In genomic region chr20:35225319-35226125, GRCh38 we compare ENCODE assay signal across 12 cellular contexts. TPM values are rescaled to one million over a fixed set of nuclear protein-coding genes. Genes with fewer than 3 reads are reported as not detected.
DNase-seq lines count a peak whose midpoint lies in the region; ATAC-seq and TF ChIP-seq lines count a peak whose summit lies in the region.
"Had no signal": no experiment of that assay in that cellular context is flagged by ENCODE, and none has a peak within 500 bp of the region (broad histone marks: within the 10 kb centered on the region; RNA-seq: fewer than 3 reads in every experiment).

No MANE protein-coding gene starts in this region.

- no peak for TF ChIP-seq POLR2A in esophagus squamous epithelium (IDR thresholded peaks at IDR 0.05)

- no peak for ATAC-seq in activated CD8-positive, alpha-beta T cell treated with anti-CD3 and anti-CD28 coated beads for 36 hours
- ATAC-seq in stimulated activated memory B cell treated with anti-CD40 and anti-IgM and Interleukin-4, amounts not matched to agents 10 μg/mL and 1 μg/mL and 100 μg/mL, for 72 hours = no peak

- H3K36me3 ChIP-seq in iPS-20b (ENCODE audit: insufficient read depth, low read depth, low read length) (no peaks in the 10 kb centered on the region), esophagus squamous epithelium (no peaks in the 10 kb centered on the region)

- no peak for DNase-seq in activated naive CD4-positive, alpha-beta T cell treated with anti-CD3 and anti-CD28 coated beads, Interleukin-2, amount 50 U/mL, for 16 hours
- no peak for DNase-seq in activated CD8-positive, alpha-beta T cell treated with anti-CD3 and anti-CD28 coated beads for 36 hours
- DNase-seq in type B pancreatic cell (ENCODE audit: extremely low spot score, unreplicated experiment) (no peak), esophagus squamous epithelium (lab: John Stamatoyannopoulos, UW) (no peak), COLO668 (lab: John Stamatoyannopoulos, UW; ENCODE audit: unreplicated experiment) (no peak)
- DNase-seq: C1 segment of cervical spinal cord; stimulated activated CD8-positive, alpha-beta memory T cell treated with anti-CD3 and anti-CD28 coated beads, Interleukin-4, amount 100 ng/mL, for 48 hours had no signal

- H3K27me3 ChIP-seq in iPS-20b (ENCODE audit: insufficient read depth, low read length) (peaks cover 50% of the 10 kb centered on the region), esophagus squamous epithelium (peaks cover 0 to 28% (median 0%) of the 10 kb centered on the region in 4 donors)

- H3K9ac ChIP-seq in iPS-20b (ENCODE audit: low read depth, low read length) = peak overlapping the region; percentile 43; the same call in 1 of the 2 replicates

- WGBS in esophagus squamous epithelium, 2 donors = 54 to 59% methylated on average over 9 of the region's 9 CpGs

- no peak for TF ChIP-seq CTCF in activated CD8-positive, alpha-beta T cell treated with anti-CD3 and anti-CD28 coated beads for 36 hours (IDR thresholded peaks at IDR 0.05)
- TF ChIP-seq CTCF in type B pancreatic cell (conservative IDR thresholded peaks at IDR 0.05) (no peak), esophagus squamous epithelium (IDR thresholded peaks at IDR 0.05) (no peak)

- H3K27ac ChIP-seq in iPS-20b (ENCODE audit: low read length) = no peak overlapping the region
- H3K27ac ChIP-seq in esophagus squamous epithelium = no peak overlapping the region
- H3K27ac ChIP-seq: skin epidermis had no signal

- peaks cover 23% of the 10 kb centered on the region for H3K36me3 Mint-ChIP-seq in activated naive CD4-positive, alpha-beta T cell treated with anti-CD3 and anti-CD28 coated beads, Interleukin-2, amount 50 U/mL, for 24 hours
- peaks cover 6% of the 10 kb centered on the region for H3K36me3 Mint-ChIP-seq in activated CD8-positive, alpha-beta T cell treated with anti-CD3 and anti-CD28 coated beads for 36 hours (ENCODE audit: low read depth)
- no peaks in the 10 kb centered on the region for H3K36me3 Mint-ChIP-seq in type B pancreatic cell
- peaks cover 21% of the 10 kb centered on the region for H3K36me3 Mint-ChIP-seq in stimulated activated memory B cell treated with anti-CD40 and anti-IgM and Interleukin-4, amounts not matched to agents 10 μg/mL and 1 μg/mL and 100 μg/mL, for 72 hours

- no peaks in the 10 kb centered on the region for H3K9me3 ChIP-seq in iPS-20b (ENCODE audit: insufficient read depth, low read depth, low read length)
- H3K9me3 ChIP-seq in esophagus squamous epithelium = no peaks in the 10 kb centered on the region

- H3K27me3 Mint-ChIP-seq in activated naive CD4-positive, alpha-beta T cell treated with anti-CD3 and anti-CD28 coated beads, Interleukin-2, amount 50 U/mL, for 24 hours = peaks cover 9% of the 10 kb centered on the region
- H3K27me3 Mint-ChIP-seq in activated CD8-positive, alpha-beta T cell treated with anti-CD3 and anti-CD28 coated beads for 36 hours = peaks cover 23% of the 10 kb centered on the region
- peaks cover 63% of the 10 kb centered on the region for H3K27me3 Mint-ChIP-seq in type B pancreatic cell
- H3K27me3 Mint-ChIP-seq in stimulated activated memory B cell treated with anti-CD40 and anti-IgM and Interleukin-4, amounts not matched to agents 10 μg/mL and 1 μg/mL and 100 μg/mL, for 72 hours = peaks cover 38% of the 10 kb centered on the region

- CTCF ChIA-PET in activated CD8-positive, alpha-beta T cell treated with anti-CD3 and anti-CD28 coated beads for 36 hours (lab: Charles Lee) = no interaction called here

- peaks cover 4% of the 10 kb centered on the region for H3K4me1 Mint-ChIP-seq in activated naive CD4-positive, alpha-beta T cell treated with anti-CD3 and anti-CD28 coated beads, Interleukin-2, amount 50 U/mL, for 24 hours
- H3K4me1 Mint-ChIP-seq in activated CD8-positive, alpha-beta T cell treated with anti-CD3 and anti-CD28 coated beads for 36 hours (ENCODE audit: low read depth) = peaks cover 3% of the 10 kb centered on the region
- no peaks in the 10 kb centered on the region for H3K4me1 Mint-ChIP-seq in type B pancreatic cell (ENCODE audit: unreplicated experiment)
- peaks cover 11% of the 10 kb centered on the region for H3K4me1 Mint-ChIP-seq in stimulated activated memory B cell treated with anti-CD40 and anti-IgM and Interleukin-4, amounts not matched to agents 10 μg/mL and 1 μg/mL and 100 μg/mL, for 72 hours

- intact Hi-C loops in activated CD8-positive, alpha-beta T cell treated with anti-CD3 and anti-CD28 coated beads for 36 hours (cut with micrococcal nuclease) = no loop called here
- intact Hi-C loops in esophagus squamous epithelium (cut with DNase I) = no loop called here

- H3K27ac Mint-ChIP-seq in activated naive CD4-positive, alpha-beta T cell treated with anti-CD3 and anti-CD28 coated beads, Interleukin-2, amount 50 U/mL, for 24 hours = no peak overlapping the region
- no peak overlapping the region for H3K27ac Mint-ChIP-seq in activated CD8-positive, alpha-beta T cell treated with anti-CD3 and anti-CD28 coated beads for 36 hours
- H3K27ac Mint-ChIP-seq in type B pancreatic cell = no peak overlapping the region
- H3K27ac Mint-ChIP-seq in stimulated activated memory B cell treated with anti-CD40 and anti-IgM and Interleukin-4, amounts not matched to agents 10 μg/mL and 1 μg/mL and 100 μg/mL, for 72 hours = no peak overlapping the region

- POLR2A ChIA-PET in activated CD8-positive, alpha-beta T cell treated with anti-CD3 and anti-CD28 coated beads for 36 hours (lab: Charles Lee) = no interaction called here

- no peaks in the 10 kb centered on the region for H3K9me3 Mint-ChIP-seq in activated naive CD4-positive, alpha-beta T cell treated with anti-CD3 and anti-CD28 coated beads, Interleukin-2, amount 50 U/mL, for 24 hours
- H3K9me3 Mint-ChIP-seq in activated CD8-positive, alpha-beta T cell treated with anti-CD3 and anti-CD28 coated beads for 36 hours = no peaks in the 10 kb centered on the region
- no peaks in the 10 kb centered on the region for H3K9me3 Mint-ChIP-seq in type B pancreatic cell
- H3K9me3 Mint-ChIP-seq in stimulated activated memory B cell treated with anti-CD40 and anti-IgM and Interleukin-4, amounts not matched to agents 10 μg/mL and 1 μg/mL and 100 μg/mL, for 72 hours = no peaks in the 10 kb centered on the region

- H3K4me1 ChIP-seq in iPS-20b (ENCODE audit: insufficient read depth, low read length) (peaks cover 16% of the 10 kb centered on the region; the same call in 1 of the 2 replicates), esophagus squamous epithelium (peaks cover 0 to 12% (median 4%) of the 10 kb centered on the region in 3 donors)

- peak overlapping the region; percentile 72; the same call in 1 of the 2 replicates for H3K4me3 ChIP-seq in iPS-20b (ENCODE audit: low read length)
- peak overlapping the region in 1 of 4 donors; percentile 55 for H3K4me3 ChIP-seq in esophagus squamous epithelium
- H3K4me3 ChIP-seq: skin epidermis had no signal

- peak overlapping the region; percentile 67 for H3K4me3 Mint-ChIP-seq in activated naive CD4-positive, alpha-beta T cell treated with anti-CD3 and anti-CD28 coated beads, Interleukin-2, amount 50 U/mL, for 24 hours
- H3K4me3 Mint-ChIP-seq in activated CD8-positive, alpha-beta T cell treated with anti-CD3 and anti-CD28 coated beads for 36 hours = peak overlapping the region; percentile 56
- peak overlapping the region; percentile 77 for H3K4me3 Mint-ChIP-seq in type B pancreatic cell
- no peak overlapping the region for H3K4me3 Mint-ChIP-seq in stimulated activated memory B cell treated with anti-CD40 and anti-IgM and Interleukin-4, amounts not matched to agents 10 μg/mL and 1 μg/mL and 100 μg/mL, for 72 hours

RNA-seq across cellular contexts. Expression of gene MMP24, which starts 1.0 kb away (rescaled TPM):
- total RNA-seq in activated CD8-positive, alpha-beta T cell treated with anti-CD3 and anti-CD28 coated beads for 36 hours = not detected
- total RNA-seq in type B pancreatic cell (ENCODE audit: low replicate concordance) (2.2 and 2.6 TPM in 2 replicates), esophagus squamous epithelium (under 1 TPM in 3 of 4 donors, not detected in 1; 0.06 to 0.38 (median 0.08) TPM)
- total RNA-seq: mononuclear cell had no signal

RNA-seq across cellular contexts. Expression of gene MMP24OS, which starts 52.4 kb away (rescaled TPM):
- total RNA-seq in activated CD8-positive, alpha-beta T cell treated with anti-CD3 and anti-CD28 coated beads for 36 hours = 10 to 100 TPM; 46.6 to 48.4 TPM
- total RNA-seq in type B pancreatic cell (ENCODE audit: low replicate concordance) (63.1 and 77.1 TPM in 2 replicates), esophagus squamous epithelium (10 to 100 TPM; 12.8 to 21.5 (median 18.7) TPM)

RNA-seq across cellular contexts. Expression of gene PROCR, which starts 53.6 kb away (rescaled TPM):
- 1 to 10 TPM; 2.3 to 3.0 TPM for total RNA-seq in activated CD8-positive, alpha-beta T cell treated with anti-CD3 and anti-CD28 coated beads for 36 hours
- total RNA-seq in type B pancreatic cell (ENCODE audit: low replicate concordance) = 0.76 and 5.8 TPM in 2 replicates
- 10 to 100 TPM in 3 of 4 donors, 1 to 10 TPM in 1; 2.5 to 19.6 (median 14.6) TPM for total RNA-seq in esophagus squamous epithelium

RNA-seq across cellular contexts. Expression of gene EIF6, which starts 59.0 kb away (rescaled TPM):
- 100 to 1,000 TPM; 132 to 144 TPM for total RNA-seq in activated CD8-positive, alpha-beta T cell treated with anti-CD3 and anti-CD28 coated beads for 36 hours
- 124 and 185 TPM in 2 replicates for total RNA-seq in type B pancreatic cell (ENCODE audit: low replicate concordance)
- 100 to 1,000 TPM; 176 to 240 (median 198) TPM for total RNA-seq in esophagus squamous epithelium
